Comparison of ENCODE assay signal across 27 cellular contexts in the genomic region with DNA sequence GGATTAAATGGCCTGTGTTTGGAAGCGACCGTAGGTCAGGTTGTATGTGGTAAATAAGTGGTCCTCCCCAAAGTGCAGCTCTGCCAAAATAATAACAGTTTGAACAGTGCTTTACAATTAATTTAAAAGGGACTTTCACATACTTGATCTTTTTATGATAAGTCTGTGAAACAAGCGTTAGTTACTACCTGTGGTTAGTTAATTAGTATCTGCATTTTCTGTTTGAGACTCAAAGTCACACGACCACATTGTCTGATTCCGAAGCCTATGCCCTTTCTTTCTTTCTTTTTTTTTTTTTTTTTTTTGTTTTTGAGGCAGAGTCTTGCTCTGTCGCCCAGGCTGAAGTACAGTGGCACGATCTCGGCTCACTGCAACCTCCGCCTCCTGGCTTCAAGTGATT.
"Had no signal": no experiment of that assay in that cellular context is flagged by ENCODE, and none has a peak within 500 bp of the region (broad histone marks: within the 10 kb centered on the region; RNA-seq: fewer than 3 reads in every experiment).

No MANE protein-coding gene starts in this region.

- H3K4me3 ChIP-seq: stomach, suprapubic skin, testis, thoracic aorta, thyroid gland, tibial artery, tibial nerve, transverse colon, upper lobe of left lung, upper lobe of right lung, uterus, vagina had no signal

- H3K27me3 ChIP-seq: stomach, suprapubic skin, testis, thyroid gland, tibial artery, tibial nerve, transverse colon, upper lobe of left lung, upper lobe of right lung, uterus, vagina had no signal

- FAIRE-seq: urothelium cell line had no signal

- H3K9me3 ChIP-seq: stomach, suprapubic skin, testis, thoracic aorta, thyroid gland, tibial artery, tibial nerve, transverse colon, upper lobe of left lung, upper lobe of right lung, uterus, vagina had no signal

- H3K27ac ChIP-seq: stomach, suprapubic skin, testis, thoracic aorta, thyroid gland, tibial artery, tibial nerve, transverse colon, upper lobe of left lung, upper lobe of right lung, uterus, vagina had no signal

- DNase-seq: stimulated activated CD4-positive, alpha-beta T cell treated with anti-CD3 and anti-CD28 coated beads, Interleukin-2, amount 100 ng/mL, for 48 hours; stimulated activated CD4-positive, alpha-beta T cell treated with anti-CD3 and anti-CD28 coated beads, Interleukin-4, amount 100 ng/mL, for 1 hour; stimulated activated CD4-positive, alpha-beta T cell treated with anti-CD3 and anti-CD28 coated beads, Interleukin-4, amount 100 ng/mL, for 24 hours; stimulated activated CD4-positive, alpha-beta T cell treated with anti-CD3 and anti-CD28 coated beads, Interleukin-4, amount 100 ng/mL, for 4 hours; stimulated activated CD8-positive, alpha-beta memory T cell treated with anti-CD3 and anti-CD28 coated beads, Interleukin-4, amount 100 ng/mL, for 48 hours; stimulated activated naive B cell treated with anti-CD40 and anti-IgM and Interleukin-4, amounts not matched to agents 10 μg/mL and 1 μg/mL and 100 μg/mL, for 72 hours; stimulated activated naive CD4-positive, alpha-beta T cell; stimulated activated naive CD4-positive, alpha-beta T cell treated with Interleukin-2 at 50 U/mL for 16 hours; stimulated activated naive CD8-positive, alpha-beta T cell treated with anti-CD3 and anti-CD28 coated beads, Interleukin-15, amount 100 ng/mL, for 72 hours; stimulated activated naive CD8-positive, alpha-beta T cell treated with anti-CD3 and anti-CD28 coated beads, Interleukin-15, Interleukin-2, amounts not matched to agents 100 U/mL and 50 U/mL, for 24 hours; stomach; substantia nigra; testis; thyroid gland; tibial artery; transverse colon; trophoblast cell; upper lobe of left lung; upper lobe of right lung; uterus had no signal

- H3K4me1 ChIP-seq: stomach, suprapubic skin, testis, thyroid gland, tibial artery, tibial nerve, transverse colon, upper lobe of left lung, upper lobe of right lung, uterus, vagina had no signal

- ATAC-seq: stimulated activated effector memory CD8-positive, alpha-beta T cell treated with anti-CD3 and anti-CD28 coated beads, Interleukin-12 subunit alpha, Interleukin-12 subunit beta, amount 100 ng/mL, for 72 hours; stimulated activated memory B cell treated with anti-CD40 and anti-IgM and Interleukin-4, amounts not matched to agents 10 μg/mL and 1 μg/mL and 100 μg/mL, for 72 hours; stimulated activated naive B cell treated with anti-CD40 and anti-IgM and Interleukin-4, amounts not matched to agents 10 μg/mL and 1 μg/mL and 100 μg/mL, for 72 hours; stimulated activated naive CD8-positive, alpha-beta T cell treated with anti-CD3 and anti-CD28 coated beads, Interleukin-15, amount 100 ng/mL, for 72 hours; stimulated activated naive CD8-positive, alpha-beta T cell treated with anti-CD3 and anti-CD28 coated beads, Interleukin-15, Interleukin-2, amounts not matched to agents 100 U/mL and 50 U/mL, for 24 hours; upper lobe of right lung had no signal

- H3K36me3 ChIP-seq: uterus had no signal
